Comparison of ENCODE assay signal across 8 cellular contexts in genomic region chr7:74882110-74882509, GRCh38. TPM values are rescaled to one million over a fixed set of nuclear protein-coding genes. Genes with fewer than 3 reads are reported as not detected.
DNase-seq lines count a peak whose midpoint lies in the region; ATAC-seq, FAIRE-seq and TF ChIP-seq lines count a peak whose summit lies in the region.
"Not testable (repeated sequence)": the region's sequence is repeated elsewhere in the genome, so short reads cannot be mapped to it uniquely, and the experiment has no call there.

No MANE protein-coding gene starts in this region.

- H3K36me3 ChIP-seq in HCT116 (ENCODE audit: control insufficient read depth in 1 of 2, insufficient read depth in 2 of 2, low read length in 2 of 2); right lobe of liver: not testable (repeated sequence)
- H3K36me3 ChIP-seq in heart left ventricle: peaks cover 0 to 20% (median 3%) of the 10 kb centered on the region in 9 donors

- not testable (repeated sequence) for FAIRE-seq in A549 (lab: Jason Lieb, UNC)

- H3K4me1 Mint-ChIP-seq in T-helper 1 cell treated with Interleukin-12 subunit alpha and Interleukin-12 subunit beta and Interleukin-4 antibody, amounts not matched to agents 30 μg/mL and 1 μg/mL, for 36 hours (ENCODE audit: low read depth); central memory CD8-positive, alpha-beta T cell: not testable (repeated sequence)

- POLR2A ChIA-PET in A549 (lab: Yijun Ruan, JAX); HCT116 (lab: Charles Lee): not testable (repeated sequence)

- not testable (repeated sequence) for H3K4me1 ChIP-seq in A549; HCT116 (ENCODE audit: control insufficient read depth in 1 of 2, insufficient read depth in 2 of 2, low read length in 2 of 2); heart left ventricle; right lobe of liver

- H3K9me3 ChIP-seq in A549; HCT116 (ENCODE audit: control insufficient read depth in 1 of 2, insufficient read depth in 1 of 2, low read depth in 1 of 2, low read length in 2 of 2); heart left ventricle; right lobe of liver: not testable (repeated sequence)

- H3K4me3 ChIP-seq in A549; HCT116 (replicated peaks in 1 of 2; ENCODE audit: low read depth in 1 of 2, low read length in 2 of 2); heart left ventricle; right lobe of liver: not testable (repeated sequence)

- BruUV-seq in HCT116 (replicated peaks; lab: Mats Ljungman, UMichigan): not testable (repeated sequence)

- intact Hi-C loops in HCT116 (cut with micrococcal nuclease); heart left ventricle (cut with DNase I); left colon (cut with DNase I, micrococcal nuclease); right lobe of liver (cut with DNase I); sciatic nerve (cut with DNase I): not testable (repeated sequence)

- H2AFZ ChIP-seq in HCT116 (ENCODE audit: low read depth, low read length, poor library complexity, severe bottlenecking): not testable (repeated sequence)

- not testable (repeated sequence) for H3K79me2 ChIP-seq in HCT116 (ENCODE audit: insufficient read depth, low read length)

- H4K20me1 ChIP-seq in HCT116 (ENCODE audit: insufficient read depth): not testable (repeated sequence)

- TF ChIP-seq EP300 in A549 (IDR thresholded peaks at IDR 0.05): not testable (repeated sequence)

- H3K27me3 Mint-ChIP-seq in T-helper 1 cell treated with Interleukin-12 subunit alpha and Interleukin-12 subunit beta and Interleukin-4 antibody, amounts not matched to agents 30 μg/mL and 1 μg/mL, for 36 hours (ENCODE audit: low read depth); central memory CD8-positive, alpha-beta T cell: not testable (repeated sequence)

- DNase-seq in A549 (ENCODE audit: low read depth in 1 of 2, low spot score in 1 of 2); HCT116 (ENCODE audit: low read depth, low spot score); central memory CD8-positive, alpha-beta T cell (ENCODE audit: low spot score in 2 of 2); heart left ventricle; left colon; right lobe of liver; sciatic nerve (ENCODE audit: low spot score): not testable (repeated sequence)

- not testable (repeated sequence) for H3K9ac ChIP-seq in HCT116 (ENCODE audit: low read length)

- not testable (repeated sequence) for TF ChIP-seq CTCF in A549 (IDR thresholded peaks at IDR 0.05); HCT116 (IDR thresholded peaks at IDR 0.05 in 2 of 3, conservative IDR thresholded peaks at IDR 0.05 in 1 of 3; ENCODE audit: borderline replicate concordance in 1 of 3, insufficient read depth in 1 of 3, low read depth in 2 of 3, low read length in 2 of 3); heart left ventricle (IDR thresholded peaks at IDR 0.05); right lobe of liver (IDR thresholded peaks at IDR 0.05)

- H3K27me3 ChIP-seq in HCT116 (ENCODE audit: insufficient read depth, low read length); heart left ventricle; right lobe of liver: not testable (repeated sequence)

- RAD21 ChIA-PET in HCT116 (lab: Charles Lee; ENCODE audit: low non-redundant PET in 1 of 2, low total read pairs in 2 of 2, uncharacterized antibody in 2 of 2, unreplicated experiment in 2 of 2): not testable (repeated sequence)

- not testable (repeated sequence) for H3K4me2 ChIP-seq in A549; HCT116 (ENCODE audit: low read length)

- H3K4me3 Mint-ChIP-seq in T-helper 1 cell treated with Interleukin-12 subunit alpha and Interleukin-12 subunit beta and Interleukin-4 antibody, amounts not matched to agents 30 μg/mL and 1 μg/mL, for 36 hours; central memory CD8-positive, alpha-beta T cell: not testable (repeated sequence)

- H3K36me3 Mint-ChIP-seq in T-helper 1 cell treated with Interleukin-12 subunit alpha and Interleukin-12 subunit beta and Interleukin-4 antibody, amounts not matched to agents 30 μg/mL and 1 μg/mL, for 36 hours (ENCODE audit: low read depth): not testable (repeated sequence)
- H3K36me3 Mint-ChIP-seq in central memory CD8-positive, alpha-beta T cell (ENCODE audit: insufficient read depth): peaks cover 17% of the 10 kb centered on the region

- H3K9me3 Mint-ChIP-seq in T-helper 1 cell treated with Interleukin-12 subunit alpha and Interleukin-12 subunit beta and Interleukin-4 antibody, amounts not matched to agents 30 μg/mL and 1 μg/mL, for 36 hours; central memory CD8-positive, alpha-beta T cell: not testable (repeated sequence)

- WGBS in A549 (ENCODE audit: missing lambda C conversion rate): 78% methylated on average over 8 of the region's 9 CpGs
- 53 to 67% (median 64%) methylated on average over 5 to 8 of the region's 9 CpGs for WGBS in heart left ventricle, 4 donors
- WGBS in right lobe of liver (ENCODE audit: insufficient coverage, low coverage, low lambda C conversion rate, missing lambda C conversion rate): no CpG with 5 or more reads among the region's 9 CpGs

- CTCF ChIA-PET in A549 (lab: Yijun Ruan, JAX); HCT116 (lab: Charles Lee): not testable (repeated sequence)

- not testable (repeated sequence) for TF ChIP-seq POLR2A in A549 (IDR thresholded peaks at IDR 0.05; ENCODE audit: low read length); HCT116 (IDR thresholded peaks at IDR 0.05; ENCODE audit: borderline replicate concordance, extremely low read depth, insufficient read depth, insufficient read length); heart left ventricle (IDR thresholded peaks at IDR 0.05); right lobe of liver (IDR thresholded peaks at IDR 0.05)

- not testable (repeated sequence) for H3K9me2 ChIP-seq in HCT116 (ENCODE audit: insufficient read depth)

- not testable (repeated sequence) for TF ChIP-seq RAD21 in A549 (conservative IDR thresholded peaks at IDR 0.05 in 1 of 2, IDR thresholded peaks at IDR 0.05 in 1 of 2); HCT116 (IDR thresholded peaks at IDR 0.05; ENCODE audit: low read depth)

- peak overlapping the region; percentile 6 for H3K27ac Mint-ChIP-seq in T-helper 1 cell treated with Interleukin-12 subunit alpha and Interleukin-12 subunit beta and Interleukin-4 antibody, amounts not matched to agents 30 μg/mL and 1 μg/mL, for 36 hours
- H3K27ac Mint-ChIP-seq in central memory CD8-positive, alpha-beta T cell (ENCODE audit: low read depth): peak overlapping the region; percentile 50

- not testable (repeated sequence) for H3K27ac ChIP-seq in A549; HCT116 (ENCODE audit: low read depth, low read length); heart left ventricle; right lobe of liver

- peak; percentile 61 to 67 for ATAC-seq in A549
- peak; percentile 44; the same call in 1 of the 2 replicates for ATAC-seq in HCT116
- not testable (repeated sequence) for ATAC-seq in central memory CD8-positive, alpha-beta T cell (replicated peaks; ENCODE audit: extremely low read depth, poor library complexity, severe bottlenecking)
- peak in 3 of 4 donors; percentile 38 to 49 (median 46) for ATAC-seq in heart left ventricle
- ATAC-seq in left colon: peak; percentile 41
- ATAC-seq in right lobe of liver: peak; percentile 22 to 63 (median 50)
- peak; percentile 32 for ATAC-seq in sciatic nerve

RNA-seq across cellular contexts. Expression of gene GTF2IRD2, which starts 30.7 kb away (rescaled TPM):
- polyA plus RNA-seq in A549 (2011; rRNA removed): 13.8 and 16.0 TPM in 2 replicates
- polyA plus RNA-seq in A549 (2012; cell fraction: cytosol; rRNA removed): 3.3 and 4.2 TPM in 2 replicates
- polyA plus RNA-seq in A549 (2012; cell fraction: nucleus; rRNA removed): 3.7 and 6.2 TPM in 2 replicates
- polyA plus RNA-seq in A549 (2017; fragmentation: RNase III; extraction: RNeasy Plus Mini Kit Qiagen cat#74134 plus additional on column Dnase treatment): 4.8 to 6.6 TPM (median 5.5 TPM) in 3 replicates
- 5.0 and 7.7 TPM in 2 replicates for polyA minus RNA-seq in A549 (2011; rRNA and poly(A)+ RNA removed)
- 9.2 TPM for total RNA-seq in HCT116 (2021; ENCODE audit: unreplicated experiment)
- polyA plus RNA-seq in HCT116 (2012): 7.5 and 8.4 TPM in 2 replicates
- total RNA-seq in heart left ventricle: 10 to 100 TPM in 7 of 9 donors, 1 to 10 TPM in 2; 4.9 to 22.2 (median 14.1) TPM
- polyA plus RNA-seq in heart left ventricle: 10 to 100 TPM in 1 of 2 donors, 1 to 10 TPM in 1; 8.9 to 22.6 TPM
- total RNA-seq in left colon: 10 to 100 TPM; 17.3 to 21.2 TPM
- total RNA-seq in right lobe of liver: 10 to 100 TPM in 1 of 6 experiments, 1 to 10 TPM in 5; 1.3 to 13.9 (median 7.7) TPM
- total RNA-seq in sciatic nerve: 46.5 TPM
